Comparison of ENCODE assay signal across 9 cellular contexts in the genomic region with DNA sequence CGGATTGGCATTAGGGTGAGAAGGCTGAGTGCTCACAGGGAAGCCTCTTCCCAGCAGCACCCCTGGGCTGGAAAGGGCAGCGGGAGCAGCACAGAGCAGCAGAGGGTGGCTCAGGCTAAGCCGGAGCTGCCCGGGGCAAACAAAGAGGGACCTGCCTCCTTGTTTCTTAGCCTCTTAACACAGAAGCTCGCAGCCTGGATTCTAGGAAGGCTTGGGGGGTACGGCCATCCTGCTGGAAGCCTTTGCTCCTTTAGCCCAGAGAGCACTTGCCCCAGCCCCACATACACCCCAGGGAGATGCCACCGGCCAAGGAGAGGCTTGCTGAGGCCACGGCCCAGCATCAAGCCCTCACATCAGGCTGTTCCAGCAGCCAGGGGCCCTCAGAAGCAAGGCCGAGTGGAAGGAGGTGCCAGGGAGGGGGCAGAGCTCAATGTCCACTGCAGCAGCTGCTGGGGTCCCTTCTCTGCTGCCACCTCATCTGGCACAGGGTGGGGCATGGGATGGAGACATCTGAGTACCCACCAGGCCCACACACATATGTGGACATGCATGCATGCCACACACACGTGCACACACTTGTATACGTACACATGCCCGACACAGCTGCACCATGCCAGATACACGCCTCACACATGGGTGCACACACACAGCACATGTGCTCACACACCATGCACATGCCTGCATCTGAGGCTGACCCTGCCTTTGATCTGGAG. TPM values are rescaled to one million over a fixed set of nuclear protein-coding genes. Genes with fewer than 3 reads are reported as not detected.
A peak's percentile ranks its signal among the peaks of the same experiment; 100 is the strongest.
DNase-seq lines count a peak whose midpoint lies in the region; ATAC-seq, FAIRE-seq and TF ChIP-seq lines count a peak whose summit lies in the region.
"Had no signal": no experiment of that assay in that cellular context is flagged by ENCODE, and none has a peak within 500 bp of the region (broad histone marks: within the 10 kb centered on the region; RNA-seq: fewer than 3 reads in every experiment).

No MANE protein-coding gene starts in this region.

- H3K4me3 ChIP-seq in AG10803 (ENCODE audit: low read length): peak overlapping the region; percentile 18
- H3K4me3 ChIP-seq in gastroesophageal sphincter: peak overlapping the region in 1 of 2 donors; percentile 13
- H3K4me3 ChIP-seq in pancreas: no peak overlapping the region
- H3K4me3 ChIP-seq in A673 (ENCODE audit: low read depth, low read length, poor library complexity, severe bottlenecking): no peak overlapping the region
- H3K4me3 ChIP-seq: K562 had no signal

- H3K4me1 ChIP-seq in gastroesophageal sphincter (peaks cover 10 to 52% (median 31%) of the 10 kb centered on the region in 3 donors), pancreas (peaks cover 14 to 17% (median 16%) of the 10 kb centered on the region in 3 donors), A673 (ENCODE audit: insufficient read depth, low read length, poor library complexity, severe bottlenecking) (no peaks in the 10 kb centered on the region)

- FAIRE-seq in pancreas (lab: Jason Lieb, UNC): no peak
- FAIRE-seq: K562 had no signal

- CTCF ChIA-PET in A673 (lab: Charles Lee): no interaction called here

- no peaks in the 10 kb centered on the region for H3K36me3 ChIP-seq in gastroesophageal sphincter
- H3K36me3 ChIP-seq in pancreas: no peaks in the 10 kb centered on the region
- no peaks in the 10 kb centered on the region for H3K36me3 ChIP-seq in A673 (ENCODE audit: insufficient read depth, low read length, poor library complexity, severe bottlenecking)

- DNase-seq in AG10803 (ENCODE audit: low read depth) (no peak), pancreas (peak in 5 of 6 donors; percentile 23 to 65 (median 54)), A673 (ENCODE audit: low spot score) (no peak), NCI-H1694 (lab: John Stamatoyannopoulos, UW) (no peak)

- no TSS peak for BruUV-seq in A673 (replicated peaks; lab: Mats Ljungman, UMichigan)

- TF ChIP-seq EP300 in gastroesophageal sphincter (IDR thresholded peaks at IDR 0.05): no peak

- 10% methylated on average over 2 of the region's 13 CpGs; no CpG with 5 or more reads in 1 of the 2 donors for WGBS in gastroesophageal sphincter (ENCODE audit: low coverage in 1 of 2), 2 donors
- 50 to 58% methylated on average over 13 of the region's 13 CpGs for WGBS in pancreas, 2 donors

- POLR2A ChIA-PET in A673 (lab: Charles Lee; ENCODE audit: low non-redundant PET): no interaction called here

- intact Hi-C loops in pancreas (cut with DNase I): no loop called here
- intact Hi-C loops in A673 (cut with micrococcal nuclease; ENCODE audit: unreplicated experiment): no loop called here

- H3K27ac ChIP-seq in gastroesophageal sphincter (peak overlapping the region; percentile 36 to 87 (median 80)), pancreas (peak overlapping the region; percentile 64 to 83 (median 76)), A673 (ENCODE audit: low read depth, low read length, poor library complexity, severe bottlenecking) (no peak overlapping the region)

- no peak for TF ChIP-seq POLR2A in gastroesophageal sphincter (IDR thresholded peaks at IDR 0.05)

- ATAC-seq in SK-N-SH treated with all-trans-retinoic acid at 6 μM for 48 hours (peak; percentile 81), gastroesophageal sphincter (peak; percentile 56), pancreas (peak; percentile 54 to 78 (median 72)), HG03439 (IDR thresholded peaks at IDR 0.05; ENCODE audit: unreplicated experiment) (no peak), HG02852 (IDR thresholded peaks at IDR 0.05; ENCODE audit: unreplicated experiment) (no peak)

- H3K9me3 ChIP-seq in gastroesophageal sphincter (no peaks in the 10 kb centered on the region), pancreas (no peaks in the 10 kb centered on the region), A673 (ENCODE audit: low read depth, low read length, poor library complexity, severe bottlenecking) (no peaks in the 10 kb centered on the region)

- TF ChIP-seq CTCF in AG10803 (conservative IDR thresholded peaks at IDR 0.05; ENCODE audit: low read length) (no peak), gastroesophageal sphincter (IDR thresholded peaks at IDR 0.05) (no peak), pancreas (IDR thresholded peaks at IDR 0.05) (no peak), A673 (conservative IDR thresholded peaks at IDR 0.05; ENCODE audit: low read depth, low read length) (no peak)

- H3K27me3 ChIP-seq in gastroesophageal sphincter (no peaks in the 10 kb centered on the region), pancreas (no peaks in the 10 kb centered on the region), A673 (replicated peaks; ENCODE audit: insufficient read depth, low read depth, low read length, poor library complexity) (peaks cover 4% of the 10 kb centered on the region)

TF ChIP-seq in SK-N-SH treated with all-trans-retinoic acid at 6 μM for 48 hours, 23 proteins besides CTCF, POLR2A, EP300 and RAD21:
- TF ChIP-seq ZFP30 (CRISPR knock-in tag; IDR thresholded peaks at IDR 0.05): no peak
- TF ChIP-seq OSR1 (CRISPR knock-in tag; IDR thresholded peaks at IDR 0.05): no peak
- TF ChIP-seq, protein P1, sequence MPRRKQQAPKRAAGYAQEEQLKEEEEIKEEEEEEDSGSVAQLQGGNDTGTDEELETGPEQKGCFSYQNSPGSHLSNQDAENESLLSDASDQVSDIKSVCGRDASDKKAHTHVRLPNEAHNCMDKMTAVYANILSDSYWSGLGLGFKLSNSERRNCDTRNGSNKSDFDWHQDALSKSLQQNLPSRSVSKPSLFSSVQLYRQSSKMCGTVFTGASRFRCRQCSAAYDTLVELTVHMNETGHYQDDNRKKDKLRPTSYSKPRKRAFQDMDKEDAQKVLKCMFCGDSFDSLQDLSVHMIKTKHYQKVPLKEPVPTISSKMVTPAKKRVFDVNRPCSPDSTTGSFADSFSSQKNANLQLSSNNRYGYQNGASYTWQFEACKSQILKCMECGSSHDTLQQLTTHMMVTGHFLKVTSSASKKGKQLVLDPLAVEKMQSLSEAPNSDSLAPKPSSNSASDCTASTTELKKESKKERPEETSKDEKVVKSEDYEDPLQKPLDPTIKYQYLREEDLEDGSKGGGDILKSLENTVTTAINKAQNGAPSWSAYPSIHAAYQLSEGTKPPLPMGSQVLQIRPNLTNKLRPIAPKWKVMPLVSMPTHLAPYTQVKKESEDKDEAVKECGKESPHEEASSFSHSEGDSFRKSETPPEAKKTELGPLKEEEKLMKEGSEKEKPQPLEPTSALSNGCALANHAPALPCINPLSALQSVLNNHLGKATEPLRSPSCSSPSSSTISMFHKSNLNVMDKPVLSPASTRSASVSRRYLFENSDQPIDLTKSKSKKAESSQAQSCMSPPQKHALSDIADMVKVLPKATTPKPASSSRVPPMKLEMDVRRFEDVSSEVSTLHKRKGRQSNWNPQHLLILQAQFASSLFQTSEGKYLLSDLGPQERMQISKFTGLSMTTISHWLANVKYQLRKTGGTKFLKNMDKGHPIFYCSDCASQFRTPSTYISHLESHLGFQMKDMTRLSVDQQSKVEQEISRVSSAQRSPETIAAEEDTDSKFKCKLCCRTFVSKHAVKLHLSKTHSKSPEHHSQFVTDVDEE (CRISPR knock-in tag; IDR thresholded peaks at IDR 0.05): no peak
- TF ChIP-seq SNAI2 (CRISPR knock-in tag; IDR thresholded peaks at IDR 0.05): no peak
- no peak for TF ChIP-seq CSDC2 (CRISPR knock-in tag; IDR thresholded peaks at IDR 0.05)
- no peak for TF ChIP-seq ZNF565 (CRISPR knock-in tag; conservative IDR thresholded peaks at IDR 0.05; ENCODE audit: low read depth)
- TF ChIP-seq ZC3H10 (CRISPR knock-in tag; IDR thresholded peaks at IDR 0.05): no peak
- no peak for TF ChIP-seq ZFP3 (CRISPR knock-in tag; IDR thresholded peaks at IDR 0.05)
- TF ChIP-seq ISL1 (CRISPR knock-in tag; IDR thresholded peaks at IDR 0.05): no peak
- TF ChIP-seq RARB (CRISPR knock-in tag; IDR thresholded peaks at IDR 0.05): no peak
- TF ChIP-seq, protein P2, sequence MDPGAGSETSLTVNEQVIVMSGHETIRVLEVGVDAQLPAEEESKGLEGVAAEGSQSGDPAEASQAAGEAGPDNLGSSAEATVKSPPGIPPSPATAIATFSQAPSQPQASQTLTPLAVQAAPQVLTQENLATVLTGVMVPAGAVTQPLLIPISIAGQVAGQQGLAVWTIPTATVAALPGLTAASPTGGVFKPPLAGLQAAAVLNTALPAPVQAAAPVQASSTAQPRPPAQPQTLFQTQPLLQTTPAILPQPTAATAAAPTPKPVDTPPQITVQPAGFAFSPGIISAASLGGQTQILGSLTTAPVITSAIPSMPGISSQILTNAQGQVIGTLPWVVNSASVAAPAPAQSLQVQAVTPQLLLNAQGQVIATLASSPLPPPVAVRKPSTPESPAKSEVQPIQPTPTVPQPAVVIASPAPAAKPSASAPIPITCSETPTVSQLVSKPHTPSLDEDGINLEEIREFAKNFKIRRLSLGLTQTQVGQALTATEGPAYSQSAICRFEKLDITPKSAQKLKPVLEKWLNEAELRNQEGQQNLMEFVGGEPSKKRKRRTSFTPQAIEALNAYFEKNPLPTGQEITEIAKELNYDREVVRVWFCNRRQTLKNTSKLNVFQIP (CRISPR knock-in tag; IDR thresholded peaks at IDR 0.05; ENCODE audit: borderline replicate concordance, low read depth): no peak
- TF ChIP-seq, protein P3, sequence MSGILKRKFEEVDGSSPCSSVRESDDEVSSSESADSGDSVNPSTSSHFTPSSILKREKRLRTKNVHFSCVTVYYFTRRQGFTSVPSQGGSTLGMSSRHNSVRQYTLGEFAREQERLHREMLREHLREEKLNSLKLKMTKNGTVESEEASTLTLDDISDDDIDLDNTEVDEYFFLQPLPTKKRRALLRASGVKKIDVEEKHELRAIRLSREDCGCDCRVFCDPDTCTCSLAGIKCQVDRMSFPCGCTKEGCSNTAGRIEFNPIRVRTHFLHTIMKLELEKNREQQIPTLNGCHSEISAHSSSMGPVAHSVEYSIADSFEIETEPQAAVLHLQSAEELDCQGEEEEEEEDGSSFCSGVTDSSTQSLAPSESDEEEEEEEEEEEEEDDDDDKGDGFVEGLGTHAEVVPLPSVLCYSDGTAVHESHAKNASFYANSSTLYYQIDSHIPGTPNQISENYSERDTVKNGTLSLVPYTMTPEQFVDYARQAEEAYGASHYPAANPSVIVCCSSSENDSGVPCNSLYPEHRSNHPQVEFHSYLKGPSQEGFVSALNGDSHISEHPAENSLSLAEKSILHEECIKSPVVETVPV (CRISPR knock-in tag; IDR thresholded peaks at IDR 0.05): no peak
- TF ChIP-seq ZNF8 (CRISPR knock-in tag; IDR thresholded peaks at IDR 0.05): no peak
- no peak for TF ChIP-seq BACH2 (CRISPR knock-in tag; IDR thresholded peaks at IDR 0.05; ENCODE audit: borderline replicate concordance)
- TF ChIP-seq TOX (CRISPR knock-in tag; IDR thresholded peaks at IDR 0.05; ENCODE audit: borderline replicate concordance): no peak
- no peak for TF ChIP-seq ESRRG (CRISPR knock-in tag; IDR thresholded peaks at IDR 0.05)
- no peak for TF ChIP-seq GLIS3 (CRISPR knock-in tag; IDR thresholded peaks at IDR 0.05)

RNA-seq across cellular contexts. Expression of a gene that starts 20.3 kb away (rescaled TPM):
- total RNA-seq in gastroesophageal sphincter (10 to 100 TPM; 16.3 to 72.5 (median 55.0) TPM), pancreas (10 to 100 TPM in 3 of 6 donors, 1 to 10 TPM in 3; 3.1 to 45.2 (median 8.5) TPM), A673 (2021) (2.3 and 4.8 TPM in 2 replicates)
- 10 to 100 TPM; 10.1 to 13.0 TPM for polyA plus RNA-seq in pancreas

RNA-seq across cellular contexts. Expression of a gene that starts 56.3 kb away (rescaled TPM):
- 100 to 1,000 TPM; 126 to 271 (median 164) TPM for total RNA-seq in gastroesophageal sphincter
- total RNA-seq in pancreas: 100 to 1,000 TPM in 4 of 6 donors, 10 to 100 TPM in 2; 91.5 to 131 (median 108) TPM
- 100 to 1,000 TPM; 129 to 131 TPM for polyA plus RNA-seq in pancreas
- 187 and 196 TPM in 2 replicates for total RNA-seq in A673 (2021)

Comparison
In these comparisons a context has a peak if more than half of its experiments do, and no peak if none do; other contexts are left out.
1. DNase-seq: peak in pancreas (5 of 6); none in AG10803 (single experiment), A673 (single experiment) and NCI-H1694 (single experiment).
2. ATAC-seq: peak in SK-N-SH treated with all-trans-retinoic acid at 6 μM for 48 hours (single experiment), gastroesophageal sphincter (single experiment) and pancreas (4 of 4); none in HG03439 (single experiment) and HG02852 (single experiment).